ENCODE assay signal across 21 cellular contexts in genomic region chr5:112755703-112756102, GRCh38. TPM values are rescaled to one million over a fixed set of nuclear protein-coding genes. Genes with fewer than 3 reads are reported as not detected.
DNase-seq lines count a peak whose midpoint lies in the region; ATAC-seq, FAIRE-seq and TF ChIP-seq lines count a peak whose summit lies in the region.
"Had no signal": no experiment of that assay in that cellular context is flagged by ENCODE, and none has a peak within 500 bp of the region (broad histone marks: within the 10 kb centered on the region; RNA-seq: fewer than 3 reads in every experiment).

No MANE protein-coding gene starts in this region.

- BruUV-seq in Calu3 (replicated peaks; lab: Mats Ljungman, UMichigan): TSS peak; percentile 18

- TF ChIP-seq POLR2A in GM12891 (IDR thresholded peaks at IDR 0.05; ENCODE audit: low read depth, low read length): no peak

- no peaks in the 10 kb centered on the region for H3K27me3 Mint-ChIP-seq in CD4-positive, alpha-beta T cell
- H3K27me3 Mint-ChIP-seq in Calu3 (ENCODE audit: unreplicated experiment) (no peaks in the 10 kb centered on the region), activated B cell treated with CpG ODN at 0.5 μM for 24 hours (no peaks in the 10 kb centered on the region), naive B cell (no peaks in the 10 kb centered on the region)

- POLR2A ChIA-PET in CD4-positive, alpha-beta T cell (lab: Charles Lee): no interaction called here
- POLR2A ChIA-PET in activated B cell treated with CpG ODN at 0.5 μM for 24 hours (lab: Charles Lee): no interaction called here

- ATAC-seq in CD4-positive, alpha-beta T cell (ENCODE audit: poor library complexity): no peak
- ATAC-seq in activated B cell treated with CpG ODN at 0.5 μM for 24 hours (ENCODE audit: low read depth) (no peak), naive B cell (ENCODE audit: low read depth in 2 of 2) (no peak)
- ATAC-seq: A549 had no signal

- H3K27me3 ChIP-seq in CD4-positive, alpha-beta T cell (ENCODE audit: control insufficient read depth, insufficient read depth, low read length): no peaks in the 10 kb centered on the region
- H3K27me3 ChIP-seq: BLaER1 treated with 17β-estradiol and CSF1 and Interleukin-3, amounts not matched to agents 10 nM and 100 nM had no signal

- TF ChIP-seq CTCF in CD4-positive, alpha-beta T cell (IDR thresholded peaks at IDR 0.05): no peak
- TF ChIP-seq CTCF in Calu3 (IDR thresholded peaks at IDR 0.05; ENCODE audit: unreplicated experiment): no peak
- TF ChIP-seq CTCF in activated B cell treated with CpG ODN at 0.5 μM for 24 hours (IDR thresholded peaks at IDR 0.05): no peak

- no peak overlapping the region for H3K4me3 Mint-ChIP-seq in CD4-positive, alpha-beta T cell
- H3K4me3 Mint-ChIP-seq in Calu3 (ENCODE audit: low read depth, unreplicated experiment) (no peak overlapping the region), activated B cell treated with CpG ODN at 0.5 μM for 24 hours (no peak overlapping the region), naive B cell (no peak overlapping the region)

- H3K27ac ChIP-seq in CD4-positive, alpha-beta T cell (ENCODE audit: low read depth, low read length): no peak overlapping the region
- H3K27ac ChIP-seq: A549; BLaER1 treated with 17β-estradiol and CSF1 and Interleukin-3, amounts not matched to agents 10 nM and 100 nM had no signal

- CTCF ChIA-PET in CD4-positive, alpha-beta T cell (lab: Charles Lee): interaction anchor here (3.2 kb wide), 1 partner anchor 204 kb away, joined by 27 read pairs; no protein-coding TSS in a partner anchor
- CTCF ChIA-PET in Calu3 (lab: Charles Lee): interaction anchor here (0.6 to 0.7 kb wide), 2 partner anchors 19 to 292 kb away, joined by 3 to 4 read pairs; no protein-coding TSS in a partner anchor
- CTCF ChIA-PET in activated B cell treated with CpG ODN at 0.5 μM for 24 hours (lab: Charles Lee): interaction anchor here (1.4 to 7.7 kb wide), 3 partner anchors 203 to 581 kb away, joined by 4 to 160 read pairs (median 20); partner anchors contain the start of gene EPB41L4A

- no peaks in the 10 kb centered on the region for H3K9me3 ChIP-seq in CD4-positive, alpha-beta T cell (ENCODE audit: control insufficient read depth, low read length)
- H3K9me3 ChIP-seq: A549; BLaER1 treated with 17β-estradiol and CSF1 and Interleukin-3, amounts not matched to agents 10 nM and 100 nM; SK-N-SH had no signal

- intact Hi-C loops in CD4-positive, alpha-beta T cell (cut with DNase I, micrococcal nuclease): loop anchor here (1.0 to 5.0 kb wide), 4 partner anchors 63 to 593 kb away; no protein-coding TSS in a partner anchor
- intact Hi-C loops in Calu3 (cut with micrococcal nuclease; ENCODE audit: unreplicated experiment) (loop anchor here (5.0 kb wide), 2 partner anchors 138 to 578 kb away; no protein-coding TSS in a partner anchor), activated B cell treated with CpG ODN at 0.5 μM for 24 hours (cut with micrococcal nuclease) (loop anchor here (5.0 kb wide), 1 partner anchor 48 kb away; no protein-coding TSS in a partner anchor)

- peaks cover 17% of the 10 kb centered on the region for H3K36me3 Mint-ChIP-seq in CD4-positive, alpha-beta T cell (ENCODE audit: low read depth)
- H3K36me3 Mint-ChIP-seq in Calu3 (ENCODE audit: insufficient read depth, unreplicated experiment) (no peaks in the 10 kb centered on the region), activated B cell treated with CpG ODN at 0.5 μM for 24 hours (ENCODE audit: low read depth) (peaks cover 17% of the 10 kb centered on the region), naive B cell (peaks cover 0 to 13% of the 10 kb centered on the region in 2 donors)

- H3K9me3 Mint-ChIP-seq in CD4-positive, alpha-beta T cell: no peaks in the 10 kb centered on the region
- H3K9me3 Mint-ChIP-seq in Calu3 (ENCODE audit: low read depth, unreplicated experiment): no peaks in the 10 kb centered on the region
- H3K9me3 Mint-ChIP-seq in activated B cell treated with CpG ODN at 0.5 μM for 24 hours: no peaks in the 10 kb centered on the region
- H3K9me3 Mint-ChIP-seq in naive B cell: no peaks in the 10 kb centered on the region

- H3K4me1 Mint-ChIP-seq in CD4-positive, alpha-beta T cell (ENCODE audit: low read depth): peaks cover 39% of the 10 kb centered on the region
- H3K4me1 Mint-ChIP-seq in Calu3 (ENCODE audit: low read depth, unreplicated experiment) (no peaks in the 10 kb centered on the region), activated B cell treated with CpG ODN at 0.5 μM for 24 hours (peaks cover 19% of the 10 kb centered on the region), naive B cell (peaks cover 10 to 18% (median 12%) of the 10 kb centered on the region in 3 donors)

- H3K27ac Mint-ChIP-seq in CD4-positive, alpha-beta T cell: peak overlapping the region; percentile 45
- H3K27ac Mint-ChIP-seq in Calu3 (ENCODE audit: unreplicated experiment) (no peak overlapping the region), activated B cell treated with CpG ODN at 0.5 μM for 24 hours (peak overlapping the region; percentile 33), naive B cell (peak overlapping the region; percentile 3 to 88 (median 12))

- FAIRE-seq in GM12891 (lab: Jason Lieb, UNC): no peak
- FAIRE-seq: A549, H1, RCC 7860 had no signal

- no peak for DNase-seq in CD4-positive, alpha-beta T cell
- DNase-seq in Calu3 (no peak), activated B cell treated with CpG ODN at 0.5 μM for 24 hours (no peak), naive B cell (no peak), NCI-H1417 (lab: John Stamatoyannopoulos, UW) (no peak), GM12891 (ENCODE audit: insufficient read length, low spot score) (no peak), AG08395 (ENCODE audit: low spot score) (no peak)
- DNase-seq: GDM1, KG1, MV-4-11, NCI-H187, NCI-H2107, NCI-H2227 treated with DMSO at 0.1 percent for 48 hours, NCI-H510A treated with DMSO at 0.1 percent for 48 hours, NCI-H774, Right ventricle myocardium superior, SK-N-SH had no signal

TF ChIP-seq in GM12891, 5 proteins besides CTCF, POLR2A, EP300 and RAD21:
- no peak for TF ChIP-seq POU2F2 (IDR thresholded peaks at IDR 0.05; ENCODE audit: low read depth, low read length)
- TF ChIP-seq TAF1 (IDR thresholded peaks at IDR 0.05; ENCODE audit: low read depth, low read length): no peak
- no peak for TF ChIP-seq POLR2AphosphoS5 (IDR thresholded peaks at IDR 0.05; ENCODE audit: low read depth, low read length)
- no peak for TF ChIP-seq SPI1 (IDR thresholded peaks at IDR 0.05; ENCODE audit: low read depth, low read length)
- no peak for TF ChIP-seq PAX5 (IDR thresholded peaks at IDR 0.05; ENCODE audit: insufficient read depth, low read length, severe bottlenecking)

RNA-seq across cellular contexts. Expression of gene APC, which starts 18.0 kb away (rescaled TPM):
- total RNA-seq in CD4-positive, alpha-beta T cell: 10 to 100 TPM; 21.8 to 22.8 TPM
- total RNA-seq in Calu3 (2022) (44.7 and 47.6 TPM in 2 replicates), activated B cell treated with CpG ODN at 0.5 μM for 24 hours (35.8 and 41.7 TPM in 2 replicates)
- polyA plus RNA-seq in naive B cell (ENCODE audit: low read depth in 6 of 6): 10 to 100 TPM; 18.3 to 47.4 (median 23.9) TPM
- polyA plus RNA-seq in GM12891 (2012; ENCODE audit: low read depth, missing spikeins): 4.1 TPM
